18 cellular contexts compared by ENCODE assay signal in the genomic region with DNA sequence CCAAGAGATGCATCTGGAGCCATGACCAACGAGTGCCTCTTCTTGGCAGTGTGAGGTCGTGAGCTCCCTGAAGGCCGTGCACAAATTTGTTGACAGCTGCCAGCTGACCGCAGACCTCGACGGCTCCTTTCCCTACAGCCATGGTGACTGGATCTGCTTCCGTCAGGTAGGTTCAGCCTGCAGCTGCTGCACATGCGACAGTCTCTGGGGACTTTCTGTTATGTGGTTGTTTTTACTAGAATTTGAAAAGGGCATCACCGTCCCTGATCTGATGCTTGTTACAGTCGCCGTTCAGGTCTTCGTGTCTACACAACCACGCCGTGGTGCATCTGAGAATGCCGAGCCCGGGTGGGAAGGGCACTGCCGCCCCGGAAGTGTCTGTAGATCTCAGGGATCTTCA. TPM values are rescaled to one million over a fixed set of nuclear protein-coding genes. Genes with fewer than 3 reads are reported as not detected.
"Had no signal": no experiment of that assay in that cellular context is flagged by ENCODE, and none has a peak within 500 bp of the region (broad histone marks: within the 10 kb centered on the region; RNA-seq: fewer than 3 reads in every experiment).

No MANE protein-coding gene starts in this region.

- H3K4me1 Mint-ChIP-seq: naive B cell, T-cell had no signal

- H3K27ac Mint-ChIP-seq: stimulated activated effector memory CD8-positive, alpha-beta T cell treated with anti-CD3 and anti-CD28 coated beads, Interleukin-12 subunit alpha, Interleukin-12 subunit beta, amount 100 ng/mL, for 72 hours; T-cell had no signal

- H3K9me3 Mint-ChIP-seq: naive B cell; stimulated activated effector memory CD8-positive, alpha-beta T cell treated with anti-CD3 and anti-CD28 coated beads, Interleukin-12 subunit alpha, Interleukin-12 subunit beta, amount 100 ng/mL, for 72 hours; T-cell had no signal

- ATAC-seq: gastrocnemius medialis; left ventricle myocardium superior; stimulated activated effector memory CD8-positive, alpha-beta T cell treated with anti-CD3 and anti-CD28 coated beads, Interleukin-12 subunit alpha, Interleukin-12 subunit beta, amount 100 ng/mL, for 72 hours; T-cell had no signal

- H3K36me3 ChIP-seq: ascending aorta, gastrocnemius medialis, neutrophil, right atrium auricular region had no signal

- H3K36me3 Mint-ChIP-seq: naive B cell; stimulated activated effector memory CD8-positive, alpha-beta T cell treated with anti-CD3 and anti-CD28 coated beads, Interleukin-12 subunit alpha, Interleukin-12 subunit beta, amount 100 ng/mL, for 72 hours; T-cell had no signal

- H3K9me3 ChIP-seq: ascending aorta, gastrocnemius medialis, neutrophil, right atrium auricular region, tibial artery had no signal

- H3K4me3 Mint-ChIP-seq: stimulated activated effector memory CD8-positive, alpha-beta T cell treated with anti-CD3 and anti-CD28 coated beads, Interleukin-12 subunit alpha, Interleukin-12 subunit beta, amount 100 ng/mL, for 72 hours; T-cell had no signal

- H3K27me3 ChIP-seq: ascending aorta, cardiac muscle cell, right atrium auricular region had no signal

- FAIRE-seq: colon, keratinocyte, small intestine had no signal

- H3K27ac ChIP-seq: ascending aorta, cardiac muscle cell, gastrocnemius medialis, neutrophil, right atrium auricular region, tibial artery, VCaP had no signal

- H3K4me3 ChIP-seq: ascending aorta, cardiac muscle cell, gastrocnemius medialis, right atrium auricular region, tibial artery had no signal

- H3K4me1 ChIP-seq: ascending aorta, gastrocnemius medialis, right atrium auricular region, tibial artery had no signal

- DNase-seq: activated CD4-positive, alpha-beta T cell treated with anti-CD3 and anti-CD28 coated beads for 4 hours; activated T-cell treated with anti-CD3 and anti-CD28 coated beads for 4 hours; effector CD8-positive, alpha-beta T cell; gastrocnemius medialis; left ventricle myocardium superior; naive B cell; small intestine; tibial artery had no signal

RNA-seq across cellular contexts. Expression of a gene that starts 36.5 kb away (rescaled TPM):
- total RNA-seq: ascending aorta, fibroblast of lung, T-cell had no signal
- polyA plus RNA-seq: fibroblast of lung, keratinocyte had no signal
